Comparison of ENCODE assay signal across 19 cellular contexts in genomic region chr12:46299846-46300245, GRCh38. TPM values are rescaled to one million over a fixed set of nuclear protein-coding genes. Genes with fewer than 3 reads are reported as not detected.
DNase-seq lines count a peak whose midpoint lies in the region; ATAC-seq and TF ChIP-seq lines count a peak whose summit lies in the region.
"Had no signal": no experiment of that assay in that cellular context is flagged by ENCODE, and none has a peak within 500 bp of the region (broad histone marks: within the 10 kb centered on the region; RNA-seq: fewer than 3 reads in every experiment).

No MANE protein-coding gene starts in this region.

- no peak overlapping the region for H3K4me3 ChIP-seq in neural progenitor cell
- H3K4me3 ChIP-seq: GM23338 had no signal

- peak overlapping the region; percentile 1 for H3K4me2 ChIP-seq in neural progenitor cell
- H3K4me2 ChIP-seq: GM23338 had no signal

- H3K27me3 Mint-ChIP-seq in neural progenitor cell (ENCODE audit: insufficient read depth, low read depth): peaks cover 2% of the 10 kb centered on the region
- H3K27me3 Mint-ChIP-seq: activated naive CD4-positive, alpha-beta T cell treated with anti-CD3 and anti-CD28 coated beads, Interleukin-2, amount 50 U/mL, for 24 hours had no signal

- no peaks in the 10 kb centered on the region for H3K79me2 ChIP-seq in neural progenitor cell (ENCODE audit: low read depth)
- H3K79me2 ChIP-seq: parathyroid adenoma had no signal

- DNase-seq in NCI-H1694 treated with DMSO at 0.1 percent for 48 hours (lab: John Stamatoyannopoulos, UW): peak; percentile 17
- no peak for DNase-seq in NCI-H1694 (lab: John Stamatoyannopoulos, UW)
- DNase-seq in NCI-H2081 (lab: John Stamatoyannopoulos, UW): peak; percentile 54 to 87
- DNase-seq in NCI-H748 treated with DMSO at 0.1 percent for 48 hours (lab: John Stamatoyannopoulos, UW): peak; percentile 14
- no peak for DNase-seq in neural progenitor cell (ENCODE audit: low spot score)
- no peak for DNase-seq in activated naive CD4-positive, alpha-beta T cell treated with Interleukin-2 at 50 U/mL for 16 hours
- no peak for DNase-seq in effector CD8-positive, alpha-beta T cell (lab: John Stamatoyannopoulos, UW)
- DNase-seq: activated T-cell treated with anti-CD3 and anti-CD28 coated beads, Interleukin-2, amount 50 U/mL, for 72 hours; effector memory CD8-positive, alpha-beta T cell; IMR-90; left ventricle myocardium superior; NCI-H226; SHP77 treated with DMSO at 0.1 percent for 48 hours; stimulated activated CD4-positive, alpha-beta T cell treated with anti-CD3 and anti-CD28 coated beads, Interleukin-15, amount 100 ng/mL, for 24 hours had no signal

- no peak for TF ChIP-seq CTCF in neural progenitor cell (IDR thresholded peaks at IDR 0.05)

- peaks cover 10% of the 10 kb centered on the region for H3F3A ChIP-seq in neural progenitor cell (ENCODE audit: low read depth)

- no peaks in the 10 kb centered on the region for H3K9me3 ChIP-seq in neural progenitor cell (ENCODE audit: low read depth)

- no peak overlapping the region for H3K27ac ChIP-seq in neural progenitor cell
- H3K27ac ChIP-seq: parathyroid adenoma had no signal

- no peaks in the 10 kb centered on the region for H4K20me1 ChIP-seq in neural progenitor cell (ENCODE audit: low read depth)

- no peak overlapping the region for H3K4me3 Mint-ChIP-seq in neural progenitor cell
- H3K4me3 Mint-ChIP-seq: activated naive CD4-positive, alpha-beta T cell treated with anti-CD3 and anti-CD28 coated beads, Interleukin-2, amount 50 U/mL, for 24 hours; activated T-cell treated with anti-CD3 and anti-CD28 coated beads, Interleukin-2, amount 50 U/mL, for 72 hours; effector memory CD8-positive, alpha-beta T cell; GM23338; nephron had no signal

- no peaks in the 10 kb centered on the region for H3K27me3 ChIP-seq in neural progenitor cell

- H3K9ac ChIP-seq in neural progenitor cell: no peak overlapping the region
- H3K9ac ChIP-seq: parathyroid adenoma had no signal

- H3K4me1 ChIP-seq in neural progenitor cell: peaks cover 34% of the 10 kb centered on the region
- H3K4me1 ChIP-seq: parathyroid adenoma had no signal

- no peaks in the 10 kb centered on the region for H3K36me3 ChIP-seq in neural progenitor cell

- H3K4me1 Mint-ChIP-seq in neural progenitor cell: peaks cover 11% of the 10 kb centered on the region

- no peak for ATAC-seq in esophagus mucosa
- ATAC-seq: activated T-cell treated with anti-CD3 and anti-CD28 coated beads, Interleukin-2, amount 50 U/mL, for 72 hours; effector memory CD8-positive, alpha-beta T cell; GM23338; left ventricle myocardium superior had no signal

- peaks cover under 1% of the 10 kb centered on the region for H3K9me3 Mint-ChIP-seq in neural progenitor cell
- H3K9me3 Mint-ChIP-seq: activated naive CD4-positive, alpha-beta T cell treated with anti-CD3 and anti-CD28 coated beads, Interleukin-2, amount 50 U/mL, for 24 hours; activated T-cell treated with anti-CD3 and anti-CD28 coated beads, Interleukin-2, amount 50 U/mL, for 72 hours; effector memory CD8-positive, alpha-beta T cell had no signal

- H3K36me3 Mint-ChIP-seq in neural progenitor cell: no peaks in the 10 kb centered on the region
- H3K36me3 Mint-ChIP-seq: activated naive CD4-positive, alpha-beta T cell treated with anti-CD3 and anti-CD28 coated beads, Interleukin-2, amount 50 U/mL, for 24 hours had no signal

- no peak overlapping the region for H2AFZ ChIP-seq in neural progenitor cell (replicated peaks)
- H2AFZ ChIP-seq: parathyroid adenoma had no signal

- no peak overlapping the region for H3K27ac Mint-ChIP-seq in neural progenitor cell
- H3K27ac Mint-ChIP-seq: activated T-cell treated with anti-CD3 and anti-CD28 coated beads, Interleukin-2, amount 50 U/mL, for 72 hours; effector memory CD8-positive, alpha-beta T cell; GM23338; nephron had no signal

RNA-seq across cellular contexts. Expression of gene SLC38A1, which starts 31.0 kb away (rescaled TPM):
- total RNA-seq in neural progenitor cell (ENCODE audit: low replicate concordance) (103 and 142 TPM in 2 replicates), esophagus mucosa (71.5 TPM)

Comparison
In these comparisons a context has a peak if more than half of its experiments do, and no peak if none do; other contexts are left out.
1. DNase-seq: peak in NCI-H1694 treated with DMSO at 0.1 percent for 48 hours (single experiment), NCI-H2081 (2 of 2) and NCI-H748 treated with DMSO at 0.1 percent for 48 hours (single experiment); none in NCI-H1694 (single experiment), neural progenitor cell (single experiment), activated naive CD4-positive, alpha-beta T cell treated with Interleukin-2 at 50 U/mL for 16 hours (single experiment) and effector CD8-positive, alpha-beta T cell (single experiment).